In the genomic region with DNA sequence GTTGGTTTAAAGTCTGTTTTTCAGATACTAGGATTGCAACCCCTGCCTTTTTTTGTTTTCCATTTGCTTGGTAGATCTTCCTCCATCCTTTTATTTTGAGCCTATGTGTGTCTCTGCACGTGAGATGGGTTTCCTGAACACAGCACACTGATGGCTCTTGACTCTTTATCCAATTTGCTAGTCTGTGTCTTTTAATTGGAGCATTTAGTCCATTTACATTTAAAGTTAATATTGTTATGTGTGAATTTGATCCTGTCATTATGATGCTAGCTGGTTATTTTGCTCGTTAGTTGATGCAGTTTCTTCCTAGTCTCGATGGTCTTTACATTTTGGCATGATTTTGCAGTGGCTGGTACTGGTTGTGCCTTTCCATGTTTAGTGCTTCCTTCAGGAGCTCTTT, we compare ENCODE assay signal across 17 cellular contexts. TPM values are rescaled to one million over a fixed set of nuclear protein-coding genes. Genes with fewer than 3 reads are reported as not detected.
"Had no signal": no experiment of that assay in that cellular context is flagged by ENCODE, and none has a peak within 500 bp of the region (broad histone marks: within the 10 kb centered on the region; RNA-seq: fewer than 3 reads in every experiment).

No MANE protein-coding gene starts in this region.

RNA-seq across cellular contexts. Expression of a gene that starts 17.4 kb away (rescaled TPM):
- total RNA-seq: activated T-helper 1 cell treated with anti-CD3 and anti-CD28 coated beads, Interleukin-12 subunit alpha, Interleukin-12 subunit beta, Interleukin-2, Interleukin-4 antibody, amounts not matched to agents 30 ng/mL and 10 ng/mL and 1 ng/mL, durations not matched to agents 14 hours and 24 hours and 36 hours; activated T-helper 2 cell treated with anti-CD3 and anti-CD28 coated beads, Interferon-gamma antibody, Interleukin-2, Interleukin-4, amounts not matched to agents 10 μg/mL and 5 μg/mL and 100 μg/mL, durations not matched to agents 14 hours and 24 hours and 36 hours; adrenal gland; aorta; ascending aorta; body of pancreas; cardiac muscle cell; cardiac septum; chondrocyte had no signal
- polyA plus RNA-seq: aorta, cardiac muscle cell had no signal

RNA-seq across cellular contexts. Expression of a gene that starts 47.8 kb away (rescaled TPM):
- total RNA-seq: activated naive CD4-positive, alpha-beta T cell treated with anti-CD3 and anti-CD28 coated beads for 36 hours; activated naive CD4-positive, alpha-beta T cell treated with anti-CD3 and anti-CD28 coated beads, Interleukin-2, amount 50 U/mL, for 72 hours; activated naive CD8-positive, alpha-beta T cell treated with anti-CD3 and anti-CD28 coated beads for 36 hours; activated naive CD8-positive, alpha-beta T cell treated with anti-CD3 and anti-CD28 coated beads, Interleukin-2, amount 10 ng/mL, durations not matched to agents 7 days and 5 days; activated T-cell treated with anti-CD3 and anti-CD28 coated beads, Interleukin-2, amount 50 U/mL, for 72 hours; activated T-helper 1 cell treated with anti-CD3 and anti-CD28 coated beads, Interleukin-12 subunit alpha, Interleukin-12 subunit beta, Interleukin-2, Interleukin-4 antibody, amounts not matched to agents 30 ng/mL and 10 ng/mL and 1 ng/mL, durations not matched to agents 14 hours and 24 hours and 36 hours; activated T-helper 17 cell treated with anti-CD3 and anti-CD28 coated beads, Interleukin-2, amount 50 U/mL, for 72 hours; activated T-helper 2 cell treated with anti-CD3 and anti-CD28 coated beads, Interferon-gamma antibody, Interleukin-2, Interleukin-4, amounts not matched to agents 10 μg/mL and 5 μg/mL and 100 μg/mL, durations not matched to agents 14 hours and 24 hours and 36 hours; ascending aorta; breast epithelium; bronchial epithelial cell; cardiac septum had no signal
- polyA plus RNA-seq: aorta had no signal

RNA-seq across cellular contexts. Expression of a gene that starts 51.4 kb away (rescaled TPM):
- total RNA-seq: activated T-helper 2 cell treated with anti-CD3 and anti-CD28 coated beads, Interferon-gamma antibody, Interleukin-2, Interleukin-4, amounts not matched to agents 10 μg/mL and 5 μg/mL and 100 μg/mL, durations not matched to agents 14 hours and 24 hours and 36 hours; adrenal gland; ascending aorta; cardiac septum; chondrocyte had no signal
- polyA plus RNA-seq: aorta, cardiac muscle cell had no signal
